In genomic region chr5:134568761-134569725, GRCh38 we compare ENCODE assay signal across 9 cellular contexts. TPM values are rescaled to one million over a fixed set of nuclear protein-coding genes. Genes with fewer than 3 reads are reported as not detected.
DNase-seq lines count a peak whose midpoint lies in the region; ATAC-seq and TF ChIP-seq lines count a peak whose summit lies in the region.
"Had no signal": no experiment of that assay in that cellular context is flagged by ENCODE, and none has a peak within 500 bp of the region (broad histone marks: within the 10 kb centered on the region; RNA-seq: fewer than 3 reads in every experiment).

No MANE protein-coding gene starts in this region.

- H3K9me3 ChIP-seq in mesodermal cell (ENCODE audit: control insufficient read depth, low read length) = no peaks in the 10 kb centered on the region

- ATAC-seq in HG03342 (IDR thresholded peaks at IDR 0.05; ENCODE audit: unreplicated experiment) (no peak), HG02970 (IDR thresholded peaks at IDR 0.05; ENCODE audit: low FRiP score, unreplicated experiment) (no peak)

- DNase-seq in activated CD4-positive, alpha-beta T cell treated with anti-CD3 and anti-CD28 coated beads, Interleukin-2, amount 10 ng/mL, durations not matched to agents 7 days and 5 days = no peak
- no peak for DNase-seq in activated CD4-positive, alpha-beta T cell treated with anti-CD3 and anti-CD28 coated beads, Interleukin-2, amount 50 U/mL, for 4 hours
- DNase-seq in dermis blood vessel endothelial cell (peak; percentile 91), type B pancreatic cell (ENCODE audit: extremely low spot score, unreplicated experiment) (no peak), SIG-M5 treated with dmso at 0.1 percent for 504 hours (lab: John Stamatoyannopoulos, UW; ENCODE audit: unreplicated experiment) (no peak)

- no peak overlapping the region for H3K4me3 ChIP-seq in mesodermal cell (ENCODE audit: extremely low read depth, insufficient read depth, low read length, poor library complexity, severe bottlenecking)
- H3K4me3 ChIP-seq: smooth muscle cell had no signal

- POLR2A ChIA-PET in activated CD4-positive, alpha-beta T cell treated with anti-CD3 and anti-CD28 coated beads, Interleukin-2, amount 10 ng/mL, durations not matched to agents 7 days and 5 days (lab: Charles Lee) = interaction anchor here (0.6 kb wide), 1 partner anchor 10 kb away, joined by 3 read pairs; no protein-coding TSS in a partner anchor

- no peak for TF ChIP-seq CTCF in type B pancreatic cell (conservative IDR thresholded peaks at IDR 0.05)

- CTCF ChIA-PET in activated CD4-positive, alpha-beta T cell treated with anti-CD3 and anti-CD28 coated beads, Interleukin-2, amount 10 ng/mL, durations not matched to agents 7 days and 5 days (lab: Charles Lee) = interaction anchor here (1.0 to 5.6 kb wide), 3 partner anchors 9 to 34 kb away, joined by 3 to 20 read pairs (median 4); no protein-coding TSS in a partner anchor

- H3K27ac ChIP-seq in mesodermal cell (ENCODE audit: low read depth, low read length, severe bottlenecking) = peak overlapping the region; percentile 10

- peaks cover 36% of the 10 kb centered on the region for H3K36me3 ChIP-seq in mesodermal cell (ENCODE audit: control insufficient read depth, insufficient read depth, low read length)

- H3K4me3 Mint-ChIP-seq in activated CD4-positive, alpha-beta T cell treated with anti-CD3 and anti-CD28 coated beads, Interleukin-2, amount 10 ng/mL, durations not matched to agents 7 days and 5 days = no peak overlapping the region
- no peak overlapping the region for H3K4me3 Mint-ChIP-seq in type B pancreatic cell

- H3K27me3 Mint-ChIP-seq in activated CD4-positive, alpha-beta T cell treated with anti-CD3 and anti-CD28 coated beads, Interleukin-2, amount 10 ng/mL, durations not matched to agents 7 days and 5 days = no peaks in the 10 kb centered on the region
- no peaks in the 10 kb centered on the region for H3K27me3 Mint-ChIP-seq in type B pancreatic cell

- peaks cover 23% of the 10 kb centered on the region for H3K4me1 Mint-ChIP-seq in activated CD4-positive, alpha-beta T cell treated with anti-CD3 and anti-CD28 coated beads, Interleukin-2, amount 10 ng/mL, durations not matched to agents 7 days and 5 days
- peaks cover 4% of the 10 kb centered on the region for H3K4me1 Mint-ChIP-seq in type B pancreatic cell (ENCODE audit: unreplicated experiment)

- no peaks in the 10 kb centered on the region for H3K4me1 ChIP-seq in mesodermal cell (ENCODE audit: control insufficient read depth, insufficient read depth, low read length, poor library complexity, severe bottlenecking)

- peaks cover 43% of the 10 kb centered on the region for H3K36me3 Mint-ChIP-seq in activated CD4-positive, alpha-beta T cell treated with anti-CD3 and anti-CD28 coated beads, Interleukin-2, amount 10 ng/mL, durations not matched to agents 7 days and 5 days (ENCODE audit: low read depth)
- no peaks in the 10 kb centered on the region for H3K36me3 Mint-ChIP-seq in type B pancreatic cell

- peak overlapping the region; percentile 76 for H3K27ac Mint-ChIP-seq in activated CD4-positive, alpha-beta T cell treated with anti-CD3 and anti-CD28 coated beads, Interleukin-2, amount 10 ng/mL, durations not matched to agents 7 days and 5 days
- H3K27ac Mint-ChIP-seq in type B pancreatic cell = peak overlapping the region; percentile 74

- 86 to 88% methylated on average over 22 to 24 of the region's 24 CpGs for WGBS in mesodermal cell (ENCODE audit: insufficient coverage in 2 of 2), 2 experiments

- H3K9me3 Mint-ChIP-seq in activated CD4-positive, alpha-beta T cell treated with anti-CD3 and anti-CD28 coated beads, Interleukin-2, amount 10 ng/mL, durations not matched to agents 7 days and 5 days = no peaks in the 10 kb centered on the region
- no peaks in the 10 kb centered on the region for H3K9me3 Mint-ChIP-seq in type B pancreatic cell

RNA-seq across cellular contexts. Expression of gene JADE2, which starts 43.6 kb away (rescaled TPM):
- total RNA-seq in activated CD4-positive, alpha-beta T cell treated with anti-CD3 and anti-CD28 coated beads, Interleukin-2, amount 10 ng/mL, durations not matched to agents 7 days and 5 days = 10 to 100 TPM; 92.5 to 93.8 TPM
- total RNA-seq in dermis blood vessel endothelial cell = 23.3 and 31.7 TPM in 2 replicates
- 10.9 TPM for polyA plus RNA-seq in mesodermal cell (2013, experiment 1 of 2)
- 11.9 TPM for polyA plus RNA-seq in mesodermal cell (2013, experiment 2 of 2)
- 10.8 and 29.8 TPM in 2 replicates for total RNA-seq in type B pancreatic cell (ENCODE audit: low replicate concordance)
